ENCODE assay signal across 24 cellular contexts in the genomic region with DNA sequence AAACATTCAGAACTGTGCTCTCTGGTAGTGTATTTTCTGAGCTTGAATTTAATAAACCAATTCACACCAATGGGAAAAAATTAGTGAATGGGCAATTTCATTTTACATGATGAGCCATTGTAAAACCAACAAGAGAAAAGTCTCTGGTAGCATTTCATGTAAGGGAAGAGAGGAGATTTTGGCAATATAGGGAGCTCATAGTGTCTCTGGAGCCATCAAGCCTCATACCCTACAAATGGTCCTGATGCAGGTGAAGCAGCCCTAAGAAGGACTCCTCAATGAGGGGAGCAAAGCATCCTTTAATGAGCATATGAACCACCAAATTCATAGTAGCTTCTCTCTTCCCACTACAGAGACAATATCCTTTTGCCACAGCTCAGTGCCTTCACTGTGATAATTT.
"Had no signal": no experiment of that assay in that cellular context is flagged by ENCODE, and none has a peak within 500 bp of the region (broad histone marks: within the 10 kb centered on the region; RNA-seq: fewer than 3 reads in every experiment).

No MANE protein-coding gene starts in this region.

- H3K4me1 ChIP-seq: pancreas, prostate gland, sigmoid colon, tibial nerve had no signal

- H3K27me3 ChIP-seq: pancreas, sigmoid colon, tibial nerve had no signal

- H3K36me3 ChIP-seq: pancreas, prostate gland, sigmoid colon, tibial nerve had no signal

- H3K4me3 ChIP-seq: pancreas, prostate gland, sigmoid colon, tibial nerve had no signal

- H3K9me3 ChIP-seq: pancreas, prostate gland, sigmoid colon, tibial nerve had no signal

- H3K27ac ChIP-seq: pancreas, prostate gland, sigmoid colon, tibial nerve had no signal

- DNase-seq: activated CD4-positive, alpha-beta T cell treated with anti-CD3 and anti-CD28 coated beads for 36 hours; activated CD4-positive, CD25-positive, alpha-beta regulatory T cell; activated CD8-positive, alpha-beta memory T cell treated with anti-CD3 and anti-CD28 coated beads, Interleukin-2, amount 10 ng/mL, durations not matched to agents 7 days and 5 days; activated CD8-positive, alpha-beta T cell treated with anti-CD3 and anti-CD28 coated beads, Interleukin-2, amount 10 ng/mL, durations not matched to agents 7 days and 5 days; activated naive CD8-positive, alpha-beta T cell treated with anti-CD3 and anti-CD28 coated beads, Interleukin-2, amount 50 U/mL, for 24 hours; activated T-cell treated with anti-CD3 and anti-CD28 coated beads, Interleukin-2, amount 50 U/mL, for 48 hours; amygdala; central memory CD4-positive, alpha-beta T cell; foreskin melanocyte; islet precursor cell; left cardiac atrium; left ventricle myocardium superior; nephron progenitor cell; nucleus accumbens; pancreas; retina; sigmoid colon; small intestine; stimulated activated CD4-positive, alpha-beta T cell treated with anti-CD3 and anti-CD28 coated beads, Interleukin-1b, Interleukin-23, amount 100 ng/mL, for 48 hours; stimulated activated naive B cell treated with anti-CD40 and anti-IgM and Interleukin-4, amounts not matched to agents 10 μg/mL and 1 μg/mL and 100 μg/mL, for 72 hours; T-helper 17 cell; T1000 had no signal
